In genomic region chr12:89305373-89305772, GRCh38 we compare ENCODE assay signal across 12 cellular contexts.
"Had no signal": no experiment of that assay in that cellular context is flagged by ENCODE, and none has a peak within 500 bp of the region (broad histone marks: within the 10 kb centered on the region; RNA-seq: fewer than 3 reads in every experiment).

No MANE protein-coding gene starts in this region.

- H3K36me3 ChIP-seq: ascending aorta, lower lobe of right lung, sigmoid colon, spleen, upper lobe of left lung had no signal

- H3K4me3 ChIP-seq: ascending aorta, lower lobe of right lung, sigmoid colon, spleen, upper lobe of left lung had no signal

- DNase-seq: activated CD4-positive, alpha-beta T cell treated with anti-CD3 and anti-CD28 coated beads, Interleukin-2, amount 50 U/mL, for 4 hours; activated CD4-positive, CD25-positive, alpha-beta regulatory T cell treated with anti-CD3 and anti-CD28 coated beads, Interleukin-2, amount 50 U/mL, for 72 hours; activated naive CD4-positive, alpha-beta T cell treated with Interleukin-2 at 50 U/mL for 16 hours; head of caudate nucleus; lower lobe of right lung; sigmoid colon; spleen; upper lobe of left lung had no signal

- H3K9me3 Mint-ChIP-seq: activated T-helper 17 cell treated with anti-CD3 and anti-CD28 coated beads, Interleukin-2, amount 50 U/mL, for 72 hours; nephron had no signal

- H3K4me1 ChIP-seq: lower lobe of right lung, sigmoid colon had no signal

- H3K27me3 ChIP-seq: ascending aorta, sigmoid colon, spleen, upper lobe of left lung had no signal

- ATAC-seq: activated T-helper 17 cell treated with anti-CD3 and anti-CD28 coated beads, Interleukin-2, amount 50 U/mL, for 72 hours had no signal

- H3K9me3 ChIP-seq: ascending aorta, lower lobe of right lung, sigmoid colon, spleen, upper lobe of left lung had no signal

- H3K27me3 Mint-ChIP-seq: activated T-helper 17 cell treated with anti-CD3 and anti-CD28 coated beads, Interleukin-2, amount 50 U/mL, for 72 hours; stimulated activated naive CD8-positive, alpha-beta T cell treated with anti-CD3 and anti-CD28 coated beads, Interleukin-15, Interleukin-2, amounts not matched to agents 100 ng/mL and 50 ng/mL, for 24 hours had no signal

- H3K27ac Mint-ChIP-seq: activated T-helper 17 cell treated with anti-CD3 and anti-CD28 coated beads, Interleukin-2, amount 50 U/mL, for 72 hours; nephron; stimulated activated naive CD8-positive, alpha-beta T cell treated with anti-CD3 and anti-CD28 coated beads, Interleukin-15, Interleukin-2, amounts not matched to agents 100 ng/mL and 50 ng/mL, for 24 hours had no signal

- H3K4me3 Mint-ChIP-seq: activated T-helper 17 cell treated with anti-CD3 and anti-CD28 coated beads, Interleukin-2, amount 50 U/mL, for 72 hours; nephron; stimulated activated naive CD8-positive, alpha-beta T cell treated with anti-CD3 and anti-CD28 coated beads, Interleukin-15, Interleukin-2, amounts not matched to agents 100 ng/mL and 50 ng/mL, for 24 hours had no signal

- H3K4me1 Mint-ChIP-seq: nephron had no signal

- H3K27ac ChIP-seq: lower lobe of right lung, sigmoid colon, spleen, upper lobe of left lung had no signal
